22 cellular contexts compared by ENCODE assay signal in genomic region chrX:97628807-97629596, GRCh38.
DNase-seq lines count a peak whose midpoint lies in the region; ATAC-seq and TF ChIP-seq lines count a peak whose summit lies in the region.
"Had no signal": no experiment of that assay in that cellular context is flagged by ENCODE, and none has a peak within 500 bp of the region (broad histone marks: within the 10 kb centered on the region; RNA-seq: fewer than 3 reads in every experiment).

No MANE protein-coding gene starts in this region.

- CTCF ChIA-PET in PC-9 (lab: Charles Lee) (no interaction called here), Calu3 (lab: Charles Lee) (interaction anchor here (0.6 kb wide), 1 partner anchor 1098 kb away, joined by 3 read pairs; no protein-coding TSS in a partner anchor)

- DNase-seq in HuH-7 (ENCODE audit: low spot score) (peak; percentile 14), SK-N-DZ (ENCODE audit: low spot score) (peak; percentile 29), left lobe of liver (ENCODE audit: low spot score) (no peak), OCI-M1 (lab: John Stamatoyannopoulos, UW) (no peak), PC-9 (no peak), NCI-H446 treated with DMSO at 0.1 percent for 48 hours (lab: John Stamatoyannopoulos, UW) (no peak), Calu3 (no peak)
- DNase-seq: CD8-positive, alpha-beta T cell; DMS79; H9; Kasumi-1; MG63; NCI-H187; NCI-H2171 treated with DMSO at 0.1 percent for 48 hours; NCI-H446; NCI-H82; SJCRH30; SW 1271 had no signal

- H3K27ac ChIP-seq in ACC112 (ENCODE audit: low read depth, low read length) (no peak overlapping the region), PC-9 (no peak overlapping the region)
- H3K27ac ChIP-seq: BLaER1 treated with 17β-estradiol and CSF1 and Interleukin-3, amounts not matched to agents 10 nM and 100 nM; HL-60; SJCRH30 had no signal

- H3K27me3 ChIP-seq in ACC112 (ENCODE audit: insufficient read depth, low read length) (no peaks in the 10 kb centered on the region), PC-9 (ENCODE audit: insufficient read depth, low read depth) (no peaks in the 10 kb centered on the region)
- H3K27me3 ChIP-seq: MG63, SJCRH30 had no signal

- H3K36me3 ChIP-seq in ACC112 (ENCODE audit: insufficient read depth, low read length) (no peaks in the 10 kb centered on the region), PC-9 (ENCODE audit: low read depth) (no peaks in the 10 kb centered on the region)
- H3K36me3 ChIP-seq: BLaER1 treated with 17β-estradiol and CSF1 and Interleukin-3, amounts not matched to agents 10 nM and 100 nM; MG63; SJCRH30 had no signal

- TF ChIP-seq CTCF in PC-9 (conservative IDR thresholded peaks at IDR 0.05): no peak
- TF ChIP-seq CTCF in Calu3 (IDR thresholded peaks at IDR 0.05; ENCODE audit: unreplicated experiment): no peak

- no peak overlapping the region for H3K4me3 ChIP-seq in ACC112 (ENCODE audit: low read depth, low read length)
- H3K4me3 ChIP-seq in PC-9: no peak overlapping the region
- H3K4me3 ChIP-seq: BLaER1 treated with 17β-estradiol and CSF1 and Interleukin-3, amounts not matched to agents 10 nM and 100 nM; MG63; SJCRH30 had no signal

- H3F3A ChIP-seq in PC-9 (ENCODE audit: insufficient read depth, low read depth): no peaks in the 10 kb centered on the region

- H3K9me2 ChIP-seq in PC-9 (ENCODE audit: insufficient read depth): no peaks in the 10 kb centered on the region

- no peaks in the 10 kb centered on the region for H3K79me2 ChIP-seq in ACC112 (ENCODE audit: control insufficient read depth, insufficient read depth, low read length, unreplicated experiment)
- no peaks in the 10 kb centered on the region for H3K79me2 ChIP-seq in PC-9 (ENCODE audit: low read depth)

- peaks cover 15% of the 10 kb centered on the region for H3K4me1 Mint-ChIP-seq in Calu3 (ENCODE audit: low read depth, unreplicated experiment)
- H3K4me1 Mint-ChIP-seq: H9 had no signal

- intact Hi-C loops in PC-9 (cut with micrococcal nuclease; ENCODE audit: unreplicated experiment) (no loop called here), Calu3 (cut with micrococcal nuclease; ENCODE audit: unreplicated experiment) (no loop called here)

- no peak overlapping the region for H3K4me3 Mint-ChIP-seq in Calu3 (ENCODE audit: low read depth, unreplicated experiment)
- H3K4me3 Mint-ChIP-seq: CD8-positive, alpha-beta T cell; H9 had no signal

- BruUV-seq in PC-9 (replicated peaks; lab: Mats Ljungman, UMichigan): no TSS peak
- BruUV-seq in Calu3 (replicated peaks; lab: Mats Ljungman, UMichigan): no TSS peak

- H3K4me1 ChIP-seq in ACC112 (ENCODE audit: control insufficient read depth, insufficient read depth, low read length, unreplicated experiment): no peaks in the 10 kb centered on the region
- H3K4me1 ChIP-seq in PC-9 (replicated peaks; ENCODE audit: insufficient read depth): no peaks in the 10 kb centered on the region
- H3K4me1 ChIP-seq: BLaER1 treated with 17β-estradiol and CSF1 and Interleukin-3, amounts not matched to agents 10 nM and 100 nM; SJCRH30 had no signal

- ATAC-seq in left lobe of liver: peak; percentile 82
- ATAC-seq: CD8-positive, alpha-beta T cell; Panc1 had no signal

- no peaks in the 10 kb centered on the region for H3K36me3 Mint-ChIP-seq in Calu3 (ENCODE audit: insufficient read depth, unreplicated experiment)
- H3K36me3 Mint-ChIP-seq: CD8-positive, alpha-beta T cell had no signal

- no peaks in the 10 kb centered on the region for H4K20me1 ChIP-seq in PC-9 (ENCODE audit: insufficient read depth)
- H4K20me1 ChIP-seq: BLaER1 treated with 17β-estradiol and CSF1 and Interleukin-3, amounts not matched to agents 10 nM and 100 nM had no signal

- POLR2A ChIA-PET in PC-9 (lab: Charles Lee; ENCODE audit: unreplicated experiment): no interaction called here

- H2AFZ ChIP-seq in ACC112 (ENCODE audit: low read length, unreplicated experiment): peak overlapping the region; percentile 14
- no peak overlapping the region for H2AFZ ChIP-seq in PC-9

- H3K27ac Mint-ChIP-seq in Calu3 (ENCODE audit: unreplicated experiment): no peak overlapping the region
- H3K27ac Mint-ChIP-seq: CD8-positive, alpha-beta T cell; H9 had no signal

- H3K4me2 ChIP-seq in PC-9: no peak overlapping the region
- H3K4me2 ChIP-seq: BLaER1 treated with 17β-estradiol and CSF1 and Interleukin-3, amounts not matched to agents 10 nM and 100 nM had no signal

- no peaks in the 10 kb centered on the region for H3K9me3 Mint-ChIP-seq in Calu3 (ENCODE audit: low read depth, unreplicated experiment)

- no peaks in the 10 kb centered on the region for H3K27me3 Mint-ChIP-seq in Calu3 (ENCODE audit: unreplicated experiment)

- no peaks in the 10 kb centered on the region for H3K9me3 ChIP-seq in PC-9 (ENCODE audit: insufficient read depth, low read depth)
- H3K9me3 ChIP-seq: BLaER1 treated with 17β-estradiol and CSF1 and Interleukin-3, amounts not matched to agents 10 nM and 100 nM; MG63; SJCRH30 had no signal

Comparison
In these comparisons a context has a peak if more than half of its experiments do, and no peak if none do; other contexts are left out.
1. DNase-seq: peak in HuH-7 (single experiment) and SK-N-DZ (single experiment); none in left lobe of liver (single experiment), OCI-M1 (single experiment), PC-9 (0 of 2), NCI-H446 treated with DMSO at 0.1 percent for 48 hours (single experiment) and Calu3 (single experiment).